In genomic region chr12:64039285-64039871, GRCh38 we compare ENCODE assay signal across 8 cellular contexts.
DNase-seq lines count a peak whose midpoint lies in the region; ATAC-seq and TF ChIP-seq lines count a peak whose summit lies in the region.

No MANE protein-coding gene starts in this region.

- H3K79me2 ChIP-seq in smooth muscle cell (ENCODE audit: low read depth): no peaks in the 10 kb centered on the region

- peak; percentile 66 for DNase-seq in SK-MEL-5 (ENCODE audit: low read depth, low spot score)
- no peak for DNase-seq in glutamatergic neuron
- no peak for DNase-seq in gastrocnemius medialis
- no peak for DNase-seq in smooth muscle cell (lab: John Stamatoyannopoulos, UW; ENCODE audit: unreplicated experiment)
- DNase-seq in activated CD4-positive, CD25-positive, alpha-beta regulatory T cell treated with anti-CD3 and anti-CD28 coated beads, Interleukin-2, amount 50 U/mL, for 72 hours: no peak
- no peak for DNase-seq in ecto neural progenitor cell (ENCODE audit: low spot score)
- DNase-seq in effector memory CD8-positive, alpha-beta T cell: no peak

- in situ Hi-C loops in SK-MEL-5 (cut with HindIII; ENCODE audit: low pct_unique_long_range_greater_than_20kb, low sequenced_read_pairs) (no loop called here), gastrocnemius medialis (cut with MboI; ENCODE audit: low sequenced_read_pairs in 4 of 4) (no loop called here)

- H3K27me3 ChIP-seq in HUES48 (ENCODE audit: control insufficient read depth, insufficient read depth, low read length) (no peaks in the 10 kb centered on the region), gastrocnemius medialis (no peaks in the 10 kb centered on the region), smooth muscle cell (ENCODE audit: low read depth) (no peaks in the 10 kb centered on the region)

- H3K4me3 Mint-ChIP-seq in glutamatergic neuron (ENCODE audit: unreplicated experiment): no peak overlapping the region
- no peak overlapping the region for H3K4me3 Mint-ChIP-seq in effector memory CD8-positive, alpha-beta T cell

- H3K36me3 ChIP-seq in HUES48 (ENCODE audit: control insufficient read depth, insufficient read depth, low read length) (no peaks in the 10 kb centered on the region), gastrocnemius medialis (no peaks in the 10 kb centered on the region), smooth muscle cell (ENCODE audit: low read depth) (no peaks in the 10 kb centered on the region)

- TF ChIP-seq POLR2A in gastrocnemius medialis (IDR thresholded peaks at IDR 0.05): no peak

- H3K9me3 ChIP-seq in HUES48 (ENCODE audit: control insufficient read depth, insufficient read depth, low read length) (no peaks in the 10 kb centered on the region), gastrocnemius medialis (no peaks in the 10 kb centered on the region), smooth muscle cell (replicated peaks; ENCODE audit: low read depth) (no peaks in the 10 kb centered on the region)

- H3K9ac ChIP-seq in HUES48 (ENCODE audit: low read depth, low read length) (no peak overlapping the region), smooth muscle cell (ENCODE audit: low read depth) (no peak overlapping the region)

- intact Hi-C loops in gastrocnemius medialis (cut with DNase I; ENCODE audit: low total_unique reads): no loop called here

- peak overlapping the region; percentile 36 for H3K27ac Mint-ChIP-seq in glutamatergic neuron (ENCODE audit: unreplicated experiment)
- no peak overlapping the region for H3K27ac Mint-ChIP-seq in effector memory CD8-positive, alpha-beta T cell

- H3K4me1 ChIP-seq in HUES48 (ENCODE audit: control insufficient read depth, insufficient read depth, low read length) (peaks cover 22% of the 10 kb centered on the region), gastrocnemius medialis (peaks cover 0 to 7% of the 10 kb centered on the region in 2 donors), smooth muscle cell (ENCODE audit: low read depth) (peaks cover 13% of the 10 kb centered on the region)

- H3K27ac ChIP-seq in HUES48 (ENCODE audit: low read depth, low read length) (peak overlapping the region; percentile 60), gastrocnemius medialis (no peak overlapping the region), smooth muscle cell (ENCODE audit: low read depth) (no peak overlapping the region)

- TF ChIP-seq CTCF in glutamatergic neuron (IDR thresholded peaks at IDR 0.05; ENCODE audit: partially characterized antibody, unreplicated experiment): no peak
- TF ChIP-seq CTCF in gastrocnemius medialis (IDR thresholded peaks at IDR 0.05 in 4 of 5, conservative IDR thresholded peaks at IDR 0.05 in 1 of 5): no peak
- TF ChIP-seq CTCF in smooth muscle cell (IDR thresholded peaks at IDR 0.05; ENCODE audit: borderline replicate concordance, insufficient read depth, poor library complexity, severe bottlenecking): no peak

- WGBS in smooth muscle cell (ENCODE audit: low lambda C conversion rate): 67% methylated on average over 7 of the region's 7 CpGs

- H3F3A ChIP-seq in smooth muscle cell (ENCODE audit: low read depth): no peaks in the 10 kb centered on the region

- H3K36me3 Mint-ChIP-seq in glutamatergic neuron (ENCODE audit: unreplicated experiment): no peaks in the 10 kb centered on the region
- no peaks in the 10 kb centered on the region for H3K36me3 Mint-ChIP-seq in effector memory CD8-positive, alpha-beta T cell (ENCODE audit: insufficient read depth)

- H3K4me2 ChIP-seq in smooth muscle cell: no peak overlapping the region

- H3K4me3 ChIP-seq in HUES48 (ENCODE audit: low read depth, low read length): no peak overlapping the region; the same call in 1 of the 2 replicates
- no peak overlapping the region for H3K4me3 ChIP-seq in gastrocnemius medialis
- H3K4me3 ChIP-seq in smooth muscle cell: no peak overlapping the region

- H3K4me1 Mint-ChIP-seq in glutamatergic neuron (ENCODE audit: low read depth, unreplicated experiment): peaks cover 6% of the 10 kb centered on the region
- H3K4me1 Mint-ChIP-seq in effector memory CD8-positive, alpha-beta T cell (ENCODE audit: low read depth in 2 of 2): no peaks in the 10 kb centered on the region

- H2AFZ ChIP-seq in smooth muscle cell (ENCODE audit: low read depth): no peak overlapping the region

- ATAC-seq in gastrocnemius medialis: peak; percentile 44 to 54
- ATAC-seq in effector memory CD8-positive, alpha-beta T cell (replicated peaks): no peak

- peaks cover 3% of the 10 kb centered on the region for H3K27me3 Mint-ChIP-seq in glutamatergic neuron (ENCODE audit: unreplicated experiment)
- H3K27me3 Mint-ChIP-seq in effector memory CD8-positive, alpha-beta T cell: no peaks in the 10 kb centered on the region

- no peaks in the 10 kb centered on the region for H4K20me1 ChIP-seq in smooth muscle cell (ENCODE audit: low read depth)

- no peaks in the 10 kb centered on the region for H3K9me3 Mint-ChIP-seq in glutamatergic neuron (ENCODE audit: unreplicated experiment)
- peaks cover 0 to 4% of the 10 kb centered on the region in 2 donors for H3K9me3 Mint-ChIP-seq in effector memory CD8-positive, alpha-beta T cell
